13 cellular contexts compared by ENCODE assay signal in the genomic region with DNA sequence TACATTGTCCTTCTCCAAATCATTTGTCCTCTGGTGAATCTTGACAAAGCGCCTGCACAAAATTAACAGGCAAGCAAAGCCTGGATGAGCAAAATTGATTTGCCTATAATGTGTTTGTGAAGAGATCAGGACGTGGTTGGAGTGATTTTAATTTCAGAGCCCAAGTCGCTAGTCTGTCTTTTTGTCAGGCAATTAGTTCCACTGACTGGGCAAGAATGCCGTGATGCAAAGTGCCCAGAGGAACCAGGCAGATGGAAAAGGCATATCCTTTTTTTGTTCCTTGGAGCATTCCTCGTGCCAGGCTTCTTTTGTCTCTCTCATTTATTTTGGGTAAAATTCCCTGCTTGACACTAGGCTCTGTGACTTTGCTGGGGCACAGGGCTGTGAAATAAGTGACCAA.
"Had no signal": no experiment of that assay in that cellular context is flagged by ENCODE, and none has a peak within 500 bp of the region (broad histone marks: within the 10 kb centered on the region; RNA-seq: fewer than 3 reads in every experiment).

No MANE protein-coding gene starts in this region.

- H3K27ac Mint-ChIP-seq: dendritic cell treated with granulocyte-macrophage colony-stimulating factor and Interleukin-4, amounts not matched to agents 40 ng/mL and 50 ng/mL, for 4 days; T-helper 1 cell treated with Interleukin-12 subunit alpha and Interleukin-12 subunit beta and Interleukin-4 antibody, amounts not matched to agents 30 μg/mL and 1 μg/mL, for 36 hours; WTC11 had no signal

- DNase-seq: activated CD4-positive, alpha-beta T cell treated with anti-CD3 and anti-CD28 coated beads for 48 hours; activated CD8-positive, alpha-beta memory T cell treated with anti-CD3 and anti-CD28 coated beads for 24 hours; activated naive CD4-positive, alpha-beta T cell treated with anti-CD3 and anti-CD28 coated beads, Interleukin-2, amount 50 U/mL, for 16 hours; adrenal gland; heart left ventricle; left ventricle myocardium inferior; mesendoderm; small intestine; tibial artery had no signal

- H3K4me3 Mint-ChIP-seq: central memory CD8-positive, alpha-beta T cell; dendritic cell treated with granulocyte-macrophage colony-stimulating factor and Interleukin-4, amounts not matched to agents 40 ng/mL and 50 ng/mL, for 4 days; T-helper 1 cell treated with Interleukin-12 subunit alpha and Interleukin-12 subunit beta and Interleukin-4 antibody, amounts not matched to agents 30 μg/mL and 1 μg/mL, for 36 hours; WTC11 had no signal

- H3K36me3 Mint-ChIP-seq: WTC11 had no signal

- ATAC-seq: heart left ventricle, WTC11 had no signal

- H3K27me3 Mint-ChIP-seq: central memory CD8-positive, alpha-beta T cell; dendritic cell treated with granulocyte-macrophage colony-stimulating factor and Interleukin-4, amounts not matched to agents 40 ng/mL and 50 ng/mL, for 4 days had no signal

- H3K4me1 Mint-ChIP-seq: central memory CD8-positive, alpha-beta T cell; WTC11 had no signal
